10 cellular contexts compared by ENCODE assay signal in genomic region chrX:149074429-149074828, GRCh38.
DNase-seq lines count a peak whose midpoint lies in the region; ATAC-seq and TF ChIP-seq lines count a peak whose summit lies in the region.
"Had no signal": no experiment of that assay in that cellular context is flagged by ENCODE, and none has a peak within 500 bp of the region (broad histone marks: within the 10 kb centered on the region; RNA-seq: fewer than 3 reads in every experiment).

No MANE protein-coding gene starts in this region.

- no peak overlapping the region for H4K91ac ChIP-seq in mesenchymal stem cell (ENCODE audit: low read length)

- H3K23ac ChIP-seq in mesenchymal stem cell (ENCODE audit: low read length in 2 of 2) = no peak overlapping the region

- H3K27me3 Mint-ChIP-seq in activated CD4-positive, alpha-beta memory T cell treated with anti-CD3 and anti-CD28 coated beads, Interleukin-2, amount 10 ng/mL, durations not matched to agents 7 days and 5 days = no peaks in the 10 kb centered on the region
- peaks cover 2% of the 10 kb centered on the region for H3K27me3 Mint-ChIP-seq in mesothelial cell of epicardium (ENCODE audit: low read depth)

- H3K4ac ChIP-seq in mesenchymal stem cell (ENCODE audit: low read depth in 1 of 2, low read length in 2 of 2) = no peak overlapping the region

- CTCF ChIA-PET in activated CD4-positive, alpha-beta memory T cell treated with anti-CD3 and anti-CD28 coated beads, Interleukin-2, amount 10 ng/mL, durations not matched to agents 7 days and 5 days (lab: Charles Lee) = no interaction called here

- H2AK5ac ChIP-seq in mesenchymal stem cell (ENCODE audit: low read length, severe bottlenecking) = no peak overlapping the region

- no peak overlapping the region for H3K18ac ChIP-seq in mesenchymal stem cell (ENCODE audit: low read depth in 1 of 2, low read length in 2 of 2)

- H3K4me3 Mint-ChIP-seq in activated CD4-positive, alpha-beta memory T cell treated with anti-CD3 and anti-CD28 coated beads, Interleukin-2, amount 10 ng/mL, durations not matched to agents 7 days and 5 days = no peak overlapping the region
- H3K4me3 Mint-ChIP-seq in mesothelial cell of epicardium = no peak overlapping the region

- ATAC-seq in GM21619 (IDR thresholded peaks at IDR 0.05; ENCODE audit: unreplicated experiment) = peak; percentile 91

- no peak overlapping the region for H4K8ac ChIP-seq in mesenchymal stem cell (ENCODE audit: low read length)

- H3K4me3 ChIP-seq in mesenchymal stem cell (ENCODE audit: insufficient read depth in 1 of 2, low read depth in 1 of 2, low read length in 2 of 2) (no peak overlapping the region), spleen (no peak overlapping the region), dorsolateral prefrontal cortex (no peak overlapping the region)
- H3K4me3 ChIP-seq: lung had no signal

- TF ChIP-seq POLR2A in spleen (IDR thresholded peaks at IDR 0.05) = no peak

- H2BK15ac ChIP-seq in mesenchymal stem cell (ENCODE audit: low read depth, poor library complexity, severe bottlenecking) = no peak overlapping the region

- WGBS in mesenchymal stem cell = 11% methylated on average over 7 of the region's 7 CpGs
- 0 to 36% (median 3%) methylated on average over 4 to 7 of the region's 7 CpGs for WGBS in spleen, 5 donors

- no peak overlapping the region for H3K4me2 ChIP-seq in mesenchymal stem cell (ENCODE audit: low read length, poor library complexity, severe bottlenecking)

- no peaks in the 10 kb centered on the region for H3K79me1 ChIP-seq in mesenchymal stem cell (replicated peaks; ENCODE audit: low read length, poor library complexity, severe bottlenecking)

- H3K27me3 ChIP-seq in mesenchymal stem cell (ENCODE audit: control insufficient read depth in 1 of 2, insufficient read depth in 1 of 2, low read length in 2 of 2) (no peaks in the 10 kb centered on the region), spleen (replicated peaks in 1 of 7) (no peaks in the 10 kb centered on the region), dorsolateral prefrontal cortex (peaks cover 0 to 64% (median 3%) of the 10 kb centered on the region in 45 donors)

- H3K9me3 ChIP-seq in mesenchymal stem cell (ENCODE audit: control insufficient read depth, low read length) (no peaks in the 10 kb centered on the region), spleen (no peaks in the 10 kb centered on the region)

- no peaks in the 10 kb centered on the region for H3K36me3 Mint-ChIP-seq in activated CD4-positive, alpha-beta memory T cell treated with anti-CD3 and anti-CD28 coated beads, Interleukin-2, amount 10 ng/mL, durations not matched to agents 7 days and 5 days (ENCODE audit: low read depth)
- H3K36me3 Mint-ChIP-seq in mesothelial cell of epicardium = no peaks in the 10 kb centered on the region

- peak overlapping the region; percentile 36 for H3K9ac ChIP-seq in mesenchymal stem cell (ENCODE audit: low read length)

- intact Hi-C loops in spleen (cut with DNase I; ENCODE audit: low total_unique reads) (no loop called here), dorsolateral prefrontal cortex (cut with DNase I) (no loop called here)

- no peak overlapping the region for H2BK5ac ChIP-seq in mesenchymal stem cell (ENCODE audit: low read depth, low read length, poor library complexity, severe bottlenecking)

- H2AFZ ChIP-seq in mesenchymal stem cell (ENCODE audit: low read depth, low read length) = no peak overlapping the region

- no peak overlapping the region for H3K27ac Mint-ChIP-seq in activated CD4-positive, alpha-beta memory T cell treated with anti-CD3 and anti-CD28 coated beads, Interleukin-2, amount 10 ng/mL, durations not matched to agents 7 days and 5 days
- H3K27ac Mint-ChIP-seq in mesothelial cell of epicardium = no peak overlapping the region

- no peak overlapping the region for H3K27ac ChIP-seq in mesenchymal stem cell (ENCODE audit: low read length, poor library complexity, severe bottlenecking)
- no peak overlapping the region for H3K27ac ChIP-seq in spleen
- no peak overlapping the region for H3K27ac ChIP-seq in dorsolateral prefrontal cortex

- no peak overlapping the region for H3K14ac ChIP-seq in mesenchymal stem cell (ENCODE audit: low read length in 2 of 2)

- H3K4me1 ChIP-seq in mesenchymal stem cell (ENCODE audit: control insufficient read depth, insufficient read depth, low read depth, low read length) (no peaks in the 10 kb centered on the region), spleen (peaks cover 0 to 8% (median 0%) of the 10 kb centered on the region in 6 donors)

- H3K36me3 ChIP-seq in mesenchymal stem cell (ENCODE audit: control insufficient read depth in 1 of 2, insufficient read depth in 2 of 2, low read depth in 1 of 2, low read length in 2 of 2) (no peaks in the 10 kb centered on the region), spleen (no peaks in the 10 kb centered on the region)

- peaks cover 2% of the 10 kb centered on the region for H3K4me1 Mint-ChIP-seq in activated CD4-positive, alpha-beta memory T cell treated with anti-CD3 and anti-CD28 coated beads, Interleukin-2, amount 10 ng/mL, durations not matched to agents 7 days and 5 days
- no peaks in the 10 kb centered on the region for H3K4me1 Mint-ChIP-seq in mesothelial cell of epicardium

- H3K9me3 Mint-ChIP-seq in activated CD4-positive, alpha-beta memory T cell treated with anti-CD3 and anti-CD28 coated beads, Interleukin-2, amount 10 ng/mL, durations not matched to agents 7 days and 5 days = no peaks in the 10 kb centered on the region
- H3K9me3 Mint-ChIP-seq in mesothelial cell of epicardium = peaks cover 15% of the 10 kb centered on the region

- DNase-seq in GM10266 (ENCODE audit: extremely low spot score) (peak; percentile 1), mesenchymal stem cell (peak; percentile 8), spleen (no peak), putamen (ENCODE audit: low spot score) (no peak), dorsolateral prefrontal cortex (no peak), mesothelial cell of epicardium (ENCODE audit: low spot score in 2 of 2, unreplicated experiment in 2 of 2) (no peak)
- peak; percentile 16 for DNase-seq in activated CD4-positive, alpha-beta memory T cell treated with anti-CD3 and anti-CD28 coated beads, Interleukin-2, amount 10 ng/mL, durations not matched to agents 7 days and 5 days
- DNase-seq: cerebellar nuclear complex had no signal

- POLR2A ChIA-PET in activated CD4-positive, alpha-beta memory T cell treated with anti-CD3 and anti-CD28 coated beads, Interleukin-2, amount 10 ng/mL, durations not matched to agents 7 days and 5 days (lab: Charles Lee) = no interaction called here

- H2BK120ac ChIP-seq in mesenchymal stem cell (ENCODE audit: low read depth, low read length) = no peak overlapping the region

- H2BK12ac ChIP-seq in mesenchymal stem cell (ENCODE audit: low read length in 2 of 2) = no peak overlapping the region

- TF ChIP-seq CTCF in GM10266 (IDR thresholded peaks at IDR 0.05; ENCODE audit: control insufficient read depth, insufficient read depth, low read depth, missing control alignments) (no peak), spleen (IDR thresholded peaks at IDR 0.05 in 8 of 11, conservative IDR thresholded peaks at IDR 0.05 in 3 of 11) (no peak), dorsolateral prefrontal cortex (IDR thresholded peaks at IDR 0.05 in 54 of 56, conservative IDR thresholded peaks at IDR 0.05 in 2 of 56; ENCODE audit: low read depth in 1 of 56, partially characterized antibody in 56 of 56) (no peak), mesothelial cell of epicardium (IDR thresholded peaks at IDR 0.05; ENCODE audit: unreplicated experiment) (no peak)

Comparison
In these comparisons a context has a peak if more than half of its experiments do, and no peak if none do; other contexts are left out.
1. DNase-seq: peak in GM10266 (single experiment), activated CD4-positive, alpha-beta memory T cell treated with anti-CD3 and anti-CD28 coated beads, Interleukin-2, amount 10 ng/mL, durations not matched to agents 7 days and 5 days (single experiment) and mesenchymal stem cell (single experiment); none in spleen (single experiment), putamen (single experiment), dorsolateral prefrontal cortex (0 of 10) and mesothelial cell of epicardium (0 of 2).